In genomic region chr5:151014680-151015343, GRCh38 we compare ENCODE assay signal across 20 cellular contexts. TPM values are rescaled to one million over a fixed set of nuclear protein-coding genes. Genes with fewer than 3 reads are reported as not detected.
A peak's percentile ranks its signal among the peaks of the same experiment; 100 is the strongest.
DNase-seq lines count a peak whose midpoint lies in the region; ATAC-seq and TF ChIP-seq lines count a peak whose summit lies in the region.
"Had no signal": no experiment of that assay in that cellular context is flagged by ENCODE, and none has a peak within 500 bp of the region (broad histone marks: within the 10 kb centered on the region; RNA-seq: fewer than 3 reads in every experiment).

No MANE protein-coding gene starts in this region.

- no peak for TF ChIP-seq EP300 in sigmoid colon (IDR thresholded peaks at IDR 0.05)

- 58 to 79% methylated on average over 4 of the region's 4 CpGs for WGBS in sigmoid colon, 2 donors

- H3K27me3 ChIP-seq in sigmoid colon = no peaks in the 10 kb centered on the region
- H3K27me3 ChIP-seq: dorsolateral prefrontal cortex, SJCRH30 had no signal

- ATAC-seq in left lobe of liver = peak; percentile 54
- ATAC-seq in GM19023 (IDR thresholded peaks at IDR 0.05; ENCODE audit: unreplicated experiment) = no peak
- ATAC-seq: esophagus mucosa, right cardiac atrium had no signal

- peaks cover 4% of the 10 kb centered on the region for H3K27me3 Mint-ChIP-seq in progenitor cell of endocrine pancreas

- peaks cover 0 to 13% (median 0%) of the 10 kb centered on the region in 4 donors for H3K4me1 ChIP-seq in sigmoid colon
- H3K4me1 ChIP-seq: SJCRH30 had no signal

- no peaks in the 10 kb centered on the region for H3K9me3 Mint-ChIP-seq in progenitor cell of endocrine pancreas (ENCODE audit: low read depth)
- H3K9me3 Mint-ChIP-seq: activated B cell treated with CpG ODN at 0.5 μM for 24 hours had no signal

- no peak overlapping the region for H3K4me3 ChIP-seq in sigmoid colon
- H3K4me3 ChIP-seq: dorsolateral prefrontal cortex, neural progenitor cell, SJCRH30 had no signal

- TF ChIP-seq CTCF in sigmoid colon (IDR thresholded peaks at IDR 0.05) = no peak
- no peak for TF ChIP-seq CTCF in GM10266 (IDR thresholded peaks at IDR 0.05; ENCODE audit: control insufficient read depth, insufficient read depth, low read depth, missing control alignments)
- TF ChIP-seq CTCF in progenitor cell of endocrine pancreas (IDR thresholded peaks at IDR 0.05; ENCODE audit: unreplicated experiment) = no peak

- H3K27ac ChIP-seq in sigmoid colon = peak overlapping the region; percentile 30 to 71 (median 44)
- H3K27ac ChIP-seq: neural progenitor cell, SJCRH30 had no signal

- no peaks in the 10 kb centered on the region for H3K9me3 ChIP-seq in sigmoid colon
- H3K9me3 ChIP-seq: SJCRH30 had no signal

- no peak for TF ChIP-seq POLR2A in sigmoid colon (IDR thresholded peaks at IDR 0.05)

- H3K4me1 Mint-ChIP-seq in progenitor cell of endocrine pancreas (ENCODE audit: low read depth) = no peaks in the 10 kb centered on the region
- H3K4me1 Mint-ChIP-seq: activated B cell treated with CpG ODN at 0.5 μM for 24 hours, neural progenitor cell had no signal

- DNase-seq in HuH-7 (ENCODE audit: low spot score) (peak; percentile 29), epidermal melanocyte (ENCODE audit: insufficient read length, low spot score) (peak; percentile 86), left lobe of liver (ENCODE audit: low spot score) (no peak), sigmoid colon (no peak), GM10266 (ENCODE audit: extremely low spot score) (no peak), CD1c-positive myeloid dendritic cell (ENCODE audit: extremely low spot score) (no peak), progenitor cell of endocrine pancreas (ENCODE audit: low spot score, unreplicated experiment) (no peak)
- DNase-seq: activated B cell treated with CpG ODN at 0.5 μM for 24 hours; dorsolateral prefrontal cortex; GOT3; NCI-H2029 treated with DMSO at 0.1 percent for 48 hours; NCI-H510A treated with DMSO at 0.1 percent for 48 hours; right cardiac atrium; SJCRH30; stimulated activated CD4-positive, alpha-beta T cell treated with anti-CD3 and anti-CD28 coated beads, Interleukin-2, amount 100 ng/mL, for 24 hours had no signal

- H3K36me3 Mint-ChIP-seq in progenitor cell of endocrine pancreas (ENCODE audit: insufficient read depth) = no peaks in the 10 kb centered on the region
- H3K36me3 Mint-ChIP-seq: IgD-negative memory B cell, neural progenitor cell had no signal

- no peaks in the 10 kb centered on the region for H3K36me3 ChIP-seq in sigmoid colon
- H3K36me3 ChIP-seq: neural progenitor cell, SJCRH30 had no signal

- H3K4me3 Mint-ChIP-seq in progenitor cell of endocrine pancreas (ENCODE audit: low read depth) = no peak overlapping the region
- H3K4me3 Mint-ChIP-seq: activated B cell treated with CpG ODN at 0.5 μM for 24 hours, IgD-negative memory B cell, neural progenitor cell had no signal

- H3K27ac Mint-ChIP-seq in progenitor cell of endocrine pancreas = no peak overlapping the region
- H3K27ac Mint-ChIP-seq: activated B cell treated with CpG ODN at 0.5 μM for 24 hours, IgD-negative memory B cell, neural progenitor cell had no signal

- intact Hi-C loops in sigmoid colon (cut with DNase I) = no loop called here

RNA-seq across cellular contexts. Expression of gene GPX3, which starts 5.6 kb away (rescaled TPM):
- total RNA-seq in left lobe of liver = 199 TPM
- total RNA-seq in sigmoid colon = 1,000 to 10,000 TPM in 2 of 4 donors, 100 to 1,000 TPM in 2; 616 to 2,079 (median 918) TPM
- polyA plus RNA-seq in sigmoid colon = 1,000 to 10,000 TPM in 1 of 3 donors, 100 to 1,000 TPM in 1, 10 to 100 TPM in 1; 85.1 to 1,326 (median 302) TPM
- total RNA-seq in progenitor cell of endocrine pancreas = 28.2 and 34.1 TPM in 2 replicates
- total RNA-seq: T-helper 2 cell treated with Interferon-gamma antibody and Interleukin-4, amounts not matched to agents 100 ng/mL and 5 ng/mL, for 36 hours had no signal

Comparison
In these comparisons a context has a peak if more than half of its experiments do, and no peak if none do; other contexts are left out.
1. DNase-seq: peak in HuH-7 (single experiment) and epidermal melanocyte (single experiment); none in left lobe of liver (single experiment), sigmoid colon (single experiment), GM10266 (single experiment), CD1c-positive myeloid dendritic cell (single experiment) and progenitor cell of endocrine pancreas (single experiment).